In genomic region chr11:69198891-69199582, GRCh38 we compare ENCODE assay signal across 18 cellular contexts. TPM values are rescaled to one million over a fixed set of nuclear protein-coding genes. Genes with fewer than 3 reads are reported as not detected.
DNase-seq lines count a peak whose midpoint lies in the region; ATAC-seq and TF ChIP-seq lines count a peak whose summit lies in the region.
"Had no signal": no experiment of that assay in that cellular context is flagged by ENCODE, and none has a peak within 500 bp of the region (broad histone marks: within the 10 kb centered on the region; RNA-seq: fewer than 3 reads in every experiment).

No MANE protein-coding gene starts in this region.

- peaks cover 2% of the 10 kb centered on the region for H3K27me3 Mint-ChIP-seq in activated CD8-positive, alpha-beta T cell treated with anti-CD3 and anti-CD28 coated beads for 36 hours
- H3K27me3 Mint-ChIP-seq in activated CD8-positive, alpha-beta T cell treated with anti-CD3 and anti-CD28 coated beads, Interleukin-2, amount 10 ng/mL, durations not matched to agents 7 days and 5 days (ENCODE audit: low read depth), result no peaks in the 10 kb centered on the region
- peaks cover 20% of the 10 kb centered on the region for H3K27me3 Mint-ChIP-seq in chondrocyte (ENCODE audit: low read depth)

- TF ChIP-seq CTCF in activated CD8-positive, alpha-beta T cell treated with anti-CD3 and anti-CD28 coated beads for 36 hours (IDR thresholded peaks at IDR 0.05), result no peak
- no peak for TF ChIP-seq CTCF in HEK293 (tag by site-specific recombination; IDR thresholded peaks at IDR 0.05)
- no peak for TF ChIP-seq CTCF in chondrocyte (IDR thresholded peaks at IDR 0.05)

- H3K27ac Mint-ChIP-seq in activated CD8-positive, alpha-beta T cell treated with anti-CD3 and anti-CD28 coated beads for 36 hours, result no peak overlapping the region
- H3K27ac Mint-ChIP-seq in activated CD8-positive, alpha-beta T cell treated with anti-CD3 and anti-CD28 coated beads, Interleukin-2, amount 10 ng/mL, durations not matched to agents 7 days and 5 days, result no peak overlapping the region
- H3K27ac Mint-ChIP-seq in chondrocyte (ENCODE audit: unreplicated experiment), result no peak overlapping the region
- H3K27ac Mint-ChIP-seq: CD14-positive monocyte; CD8-positive, alpha-beta T cell; HFFc6; IgD-negative memory B cell had no signal

- peaks cover 7% of the 10 kb centered on the region for H3K4me1 Mint-ChIP-seq in activated CD8-positive, alpha-beta T cell treated with anti-CD3 and anti-CD28 coated beads for 36 hours (ENCODE audit: low read depth)
- H3K4me1 Mint-ChIP-seq in activated CD8-positive, alpha-beta T cell treated with anti-CD3 and anti-CD28 coated beads, Interleukin-2, amount 10 ng/mL, durations not matched to agents 7 days and 5 days (ENCODE audit: low read depth), result no peaks in the 10 kb centered on the region
- H3K4me1 Mint-ChIP-seq in chondrocyte (ENCODE audit: low read depth), result peaks cover 3% of the 10 kb centered on the region
- H3K4me1 Mint-ChIP-seq: CD14-positive monocyte, IgD-negative memory B cell had no signal

- POLR2A ChIA-PET in activated CD8-positive, alpha-beta T cell treated with anti-CD3 and anti-CD28 coated beads for 36 hours (lab: Charles Lee), result no interaction called here
- POLR2A ChIA-PET in activated CD8-positive, alpha-beta T cell treated with anti-CD3 and anti-CD28 coated beads, Interleukin-2, amount 10 ng/mL, durations not matched to agents 7 days and 5 days (lab: Charles Lee), result no interaction called here
- POLR2A ChIA-PET in HEK293 (lab: Yijun Ruan, JAX), result no interaction called here

- CTCF ChIA-PET in activated CD8-positive, alpha-beta T cell treated with anti-CD3 and anti-CD28 coated beads for 36 hours (lab: Charles Lee), result no interaction called here
- CTCF ChIA-PET in activated CD8-positive, alpha-beta T cell treated with anti-CD3 and anti-CD28 coated beads, Interleukin-2, amount 10 ng/mL, durations not matched to agents 7 days and 5 days (lab: Charles Lee), result no interaction called here
- CTCF ChIA-PET in HEK293 (lab: Yijun Ruan, JAX), result no interaction called here

- no peaks in the 10 kb centered on the region for H3K36me3 ChIP-seq in HEK293 (ENCODE audit: control insufficient read depth in 2 of 2, insufficient read depth in 1 of 2, low read length in 2 of 2)
- H3K36me3 ChIP-seq: HAP-1 had no signal

- no peak overlapping the region for H3K27ac ChIP-seq in HEK293 (ENCODE audit: extremely low read depth, low read depth, low read length)
- H3K27ac ChIP-seq: 22Rv1 had no signal

- H3K9me3 ChIP-seq in HEK293 (ENCODE audit: control insufficient read depth, insufficient read depth, low read depth, low read length), result no peaks in the 10 kb centered on the region
- H3K9me3 ChIP-seq: HAP-1 had no signal

- ATAC-seq in activated CD8-positive, alpha-beta T cell treated with anti-CD3 and anti-CD28 coated beads for 36 hours, result no peak
- ATAC-seq in activated CD8-positive, alpha-beta T cell treated with anti-CD3 and anti-CD28 coated beads, Interleukin-2, amount 10 ng/mL, durations not matched to agents 7 days and 5 days, result no peak
- ATAC-seq in left lobe of liver (no peak), HG02938 (IDR thresholded peaks at IDR 0.05; ENCODE audit: unreplicated experiment) (no peak)
- ATAC-seq: CD8-positive, alpha-beta T cell had no signal

- no peak overlapping the region for H3K4me3 Mint-ChIP-seq in activated CD8-positive, alpha-beta T cell treated with anti-CD3 and anti-CD28 coated beads for 36 hours
- no peak overlapping the region for H3K4me3 Mint-ChIP-seq in activated CD8-positive, alpha-beta T cell treated with anti-CD3 and anti-CD28 coated beads, Interleukin-2, amount 10 ng/mL, durations not matched to agents 7 days and 5 days
- H3K4me3 Mint-ChIP-seq in chondrocyte (ENCODE audit: unreplicated experiment), result no peak overlapping the region
- H3K4me3 Mint-ChIP-seq: CD14-positive monocyte; CD8-positive, alpha-beta T cell; HFFc6; IgD-negative memory B cell had no signal

- no peaks in the 10 kb centered on the region for H3K36me3 Mint-ChIP-seq in activated CD8-positive, alpha-beta T cell treated with anti-CD3 and anti-CD28 coated beads for 36 hours (ENCODE audit: low read depth)
- H3K36me3 Mint-ChIP-seq in activated CD8-positive, alpha-beta T cell treated with anti-CD3 and anti-CD28 coated beads, Interleukin-2, amount 10 ng/mL, durations not matched to agents 7 days and 5 days (ENCODE audit: low read depth), result no peaks in the 10 kb centered on the region
- peaks cover 6% of the 10 kb centered on the region for H3K36me3 Mint-ChIP-seq in chondrocyte (ENCODE audit: low read depth)
- H3K36me3 Mint-ChIP-seq: CD14-positive monocyte; CD8-positive, alpha-beta T cell had no signal

- H3K4me1 ChIP-seq in HEK293 (ENCODE audit: control insufficient read depth, insufficient read depth, low read length), result no peaks in the 10 kb centered on the region
- H3K4me1 ChIP-seq: HAP-1 had no signal

- DNase-seq in activated CD8-positive, alpha-beta T cell treated with anti-CD3 and anti-CD28 coated beads for 36 hours, result peak; percentile 17
- DNase-seq in activated CD8-positive, alpha-beta T cell treated with anti-CD3 and anti-CD28 coated beads, Interleukin-2, amount 10 ng/mL, durations not matched to agents 7 days and 5 days, result no peak
- DNase-seq in chondrocyte (ENCODE audit: low spot score) (peak; percentile 37), posterior vena cava (ENCODE audit: low spot score) (peak; percentile 50), left lobe of liver (ENCODE audit: low spot score) (no peak)
- no peak for DNase-seq in stimulated activated naive CD4-positive, alpha-beta T cell treated with Interleukin-2 at 50 U/mL for 16 hours (lab: John Stamatoyannopoulos, UW)
- DNase-seq: CD8-positive, alpha-beta T cell; COR-L47; DND-41; GDM1; GOT3; HFFc6 had no signal

- H3K9me3 Mint-ChIP-seq in activated CD8-positive, alpha-beta T cell treated with anti-CD3 and anti-CD28 coated beads for 36 hours, result peaks cover 5% of the 10 kb centered on the region
- no peaks in the 10 kb centered on the region for H3K9me3 Mint-ChIP-seq in activated CD8-positive, alpha-beta T cell treated with anti-CD3 and anti-CD28 coated beads, Interleukin-2, amount 10 ng/mL, durations not matched to agents 7 days and 5 days (ENCODE audit: insufficient read depth)
- no peaks in the 10 kb centered on the region for H3K9me3 Mint-ChIP-seq in chondrocyte (ENCODE audit: low read depth)
- H3K9me3 Mint-ChIP-seq: CD8-positive, alpha-beta T cell had no signal

- intact Hi-C loops in activated CD8-positive, alpha-beta T cell treated with anti-CD3 and anti-CD28 coated beads for 36 hours (cut with micrococcal nuclease), result no loop called here
- intact Hi-C loops in posterior vena cava (cut with DNase I), result no loop called here

- H3K4me3 ChIP-seq in HEK293 (ENCODE audit: low read depth, low read length), result no peak overlapping the region
- H3K4me3 ChIP-seq: HAP-1 had no signal

TF ChIP-seq in HEK293, 187 proteins besides CTCF, POLR2A, EP300 and RAD21:
- TF ChIP-seq ZNF366 (tag by site-specific recombination; conservative IDR thresholded peaks at IDR 0.05) (peak; percentile 97), ZBTB17 (tag by site-specific recombination; IDR thresholded peaks at IDR 0.05) (peak; percentile 88), SETDB1 (IDR thresholded peaks at IDR 0.05; ENCODE audit: insufficient read length, low read length) (no peak)

RNA-seq across cellular contexts. Expression of gene SMIM38, which starts 43.3 kb away (rescaled TPM):
- total RNA-seq in activated CD8-positive, alpha-beta T cell treated with anti-CD3 and anti-CD28 coated beads for 36 hours, result under 1 TPM; 0.31 to 0.77 TPM
- total RNA-seq in activated CD8-positive, alpha-beta T cell treated with anti-CD3 and anti-CD28 coated beads, Interleukin-2, amount 10 ng/mL, durations not matched to agents 7 days and 5 days, result under 1 TPM in 1 of 2 experiments, not detected in 1; 0.18 TPM
- total RNA-seq in chondrocyte (0.12 to 0.60 TPM (median 0.41 TPM) in 3 replicates), posterior vena cava (1 to 10 TPM in 1 of 2 donors, under 1 TPM in 1; 0.76 to 1.4 TPM), left lobe of liver (not detected)
- total RNA-seq: CD8-positive, alpha-beta T cell; HFFc6 had no signal

Comparison
In these comparisons a context has a peak if more than half of its experiments do, and no peak if none do; other contexts are left out.
1. DNase-seq: peak in activated CD8-positive, alpha-beta T cell treated with anti-CD3 and anti-CD28 coated beads for 36 hours (single experiment), chondrocyte (single experiment) and posterior vena cava (single experiment); none in activated CD8-positive, alpha-beta T cell treated with anti-CD3 and anti-CD28 coated beads, Interleukin-2, amount 10 ng/mL, durations not matched to agents 7 days and 5 days (single experiment), left lobe of liver (single experiment) and stimulated activated naive CD4-positive, alpha-beta T cell treated with Interleukin-2 at 50 U/mL for 16 hours (single experiment).